ENCODE assay signal across 20 cellular contexts in genomic region chr10:47184724-47185330, GRCh38.
"Had no signal": no experiment of that assay in that cellular context is flagged by ENCODE, and none has a peak within 500 bp of the region (broad histone marks: within the 10 kb centered on the region; RNA-seq: fewer than 3 reads in every experiment).

No MANE protein-coding gene starts in this region.

- H3K9me3 Mint-ChIP-seq: activated CD8-positive, alpha-beta T cell treated with anti-CD3 and anti-CD28 coated beads for 36 hours; activated naive CD4-positive, alpha-beta T cell treated with anti-CD3 and anti-CD28 coated beads, Interleukin-2, amount 50 U/mL, for 72 hours; activated naive CD8-positive, alpha-beta T cell treated with anti-CD3 and anti-CD28 coated beads, Interleukin-2, amount 50 U/mL, for 24 hours; brain; T-helper 1 cell treated with Interleukin-12 subunit alpha and Interleukin-12 subunit beta and Interleukin-4 antibody, amounts not matched to agents 30 μg/mL and 1 μg/mL, for 36 hours had no signal

- ATAC-seq: activated CD4-positive, CD25-positive, alpha-beta regulatory T cell treated with anti-CD3 and anti-CD28 coated beads, Interleukin-2, amount 50 U/mL, for 24 hours; activated CD8-positive, alpha-beta T cell treated with anti-CD3 and anti-CD28 coated beads for 36 hours; activated naive CD4-positive, alpha-beta T cell treated with anti-CD3 and anti-CD28 coated beads, Interleukin-2, amount 50 U/mL, for 72 hours; activated naive CD8-positive, alpha-beta T cell treated with anti-CD3 and anti-CD28 coated beads, Interleukin-2, amount 50 U/mL, for 24 hours; PC-3 had no signal

- H3K36me3 Mint-ChIP-seq: activated naive CD4-positive, alpha-beta T cell treated with anti-CD3 and anti-CD28 coated beads, Interleukin-2, amount 50 U/mL, for 72 hours; brain had no signal

- DNase-seq: activated CD4-positive, alpha-beta T cell treated with anti-CD3 and anti-CD28 coated beads for 4 hours; activated CD8-positive, alpha-beta memory T cell treated with anti-CD3 and anti-CD28 coated beads, Interleukin-2, amount 50 U/mL, for 4 hours; activated CD8-positive, alpha-beta T cell treated with anti-CD3 and anti-CD28 coated beads for 36 hours; activated naive CD4-positive, alpha-beta T cell treated with Interleukin-2 at 50 U/mL for 16 hours; activated naive CD8-positive, alpha-beta T cell treated with anti-CD3 and anti-CD28 coated beads, Interleukin-2, amount 50 U/mL, for 24 hours; amniotic stem cell; Karpas-422; MM.1S; NCI-H1105; NCI-H1436; NCI-H1694 treated with DMSO at 0.1 percent for 48 hours; NCI-H2029 treated with DMSO at 0.1 percent for 48 hours; NCI-H510A treated with DMSO at 0.1 percent for 48 hours; NCI-H69; PC-3; SHP77 treated with DMSO at 0.1 percent for 48 hours had no signal

- H3K27ac Mint-ChIP-seq: activated CD8-positive, alpha-beta T cell treated with anti-CD3 and anti-CD28 coated beads for 36 hours; activated naive CD4-positive, alpha-beta T cell treated with anti-CD3 and anti-CD28 coated beads, Interleukin-2, amount 50 U/mL, for 72 hours; activated naive CD8-positive, alpha-beta T cell treated with anti-CD3 and anti-CD28 coated beads, Interleukin-2, amount 50 U/mL, for 24 hours; brain; T-helper 1 cell treated with Interleukin-12 subunit alpha and Interleukin-12 subunit beta and Interleukin-4 antibody, amounts not matched to agents 30 μg/mL and 1 μg/mL, for 36 hours had no signal

- H3K4me1 Mint-ChIP-seq: activated naive CD8-positive, alpha-beta T cell treated with anti-CD3 and anti-CD28 coated beads, Interleukin-2, amount 50 U/mL, for 24 hours; brain had no signal

- H3K4me3 Mint-ChIP-seq: activated CD8-positive, alpha-beta T cell treated with anti-CD3 and anti-CD28 coated beads for 36 hours; activated naive CD8-positive, alpha-beta T cell treated with anti-CD3 and anti-CD28 coated beads, Interleukin-2, amount 50 U/mL, for 24 hours; brain; T-helper 1 cell treated with Interleukin-12 subunit alpha and Interleukin-12 subunit beta and Interleukin-4 antibody, amounts not matched to agents 30 μg/mL and 1 μg/mL, for 36 hours had no signal

- H3K27me3 Mint-ChIP-seq: activated CD8-positive, alpha-beta T cell treated with anti-CD3 and anti-CD28 coated beads for 36 hours; activated naive CD8-positive, alpha-beta T cell treated with anti-CD3 and anti-CD28 coated beads, Interleukin-2, amount 50 U/mL, for 24 hours had no signal
